In the genomic region with DNA sequence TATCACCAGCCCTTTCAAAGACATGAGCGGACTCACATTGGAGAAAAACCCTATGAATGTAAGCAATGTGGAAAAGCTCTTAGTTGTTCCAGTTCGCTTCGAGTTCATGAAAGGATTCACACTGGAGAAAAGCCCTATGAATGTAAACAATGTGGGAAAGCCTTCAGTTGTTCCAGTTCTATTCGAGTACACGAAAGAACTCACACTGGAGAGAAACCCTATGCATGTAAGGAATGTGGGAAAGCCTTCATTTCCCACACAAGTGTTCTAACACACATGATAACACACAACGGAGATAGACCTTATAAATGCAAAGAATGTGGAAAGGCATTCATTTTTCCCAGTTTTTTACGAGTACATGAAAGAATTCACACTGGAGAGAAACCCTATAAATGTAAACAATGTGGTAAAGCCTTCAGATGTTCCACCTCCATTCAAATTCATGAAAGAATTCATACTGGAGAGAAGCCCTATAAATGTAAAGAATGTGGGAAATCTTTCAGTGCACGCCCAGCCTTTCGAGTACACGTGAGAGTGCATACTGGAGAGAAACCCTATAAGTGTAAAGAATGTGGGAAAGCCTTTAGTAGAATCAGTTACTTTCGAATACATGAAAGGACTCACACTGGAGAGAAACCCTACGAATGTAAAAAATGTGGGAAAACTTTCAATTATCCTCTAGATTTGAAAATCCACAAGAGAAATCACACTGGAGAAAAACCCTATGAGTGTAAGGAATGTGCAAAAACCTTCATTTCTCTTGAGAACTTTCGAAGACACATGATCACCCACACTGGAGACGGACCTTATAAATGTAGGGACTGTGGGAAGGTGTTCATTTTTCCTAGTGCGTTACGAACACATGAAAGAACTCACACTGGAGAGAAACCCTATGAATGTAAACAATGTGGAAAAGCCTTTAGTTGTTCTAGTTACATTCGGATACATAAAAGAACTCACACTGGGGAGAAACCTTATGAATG, we compare ENCODE assay signal across 1 cellular context.
TF ChIP-seq lines count a peak whose summit lies in the region.

No MANE protein-coding gene starts in this region.

TF ChIP-seq in H1, 55 proteins besides CTCF, POLR2A, EP300 and RAD21:
- TF ChIP-seq BRCA1 (IDR thresholded peaks at IDR 0.05; ENCODE audit: low read depth, low read length) (no peak), RXRA (IDR thresholded peaks at IDR 0.05; ENCODE audit: insufficient read depth, low read depth, low read length) (no peak), EGR1 (IDR thresholded peaks at IDR 0.05; ENCODE audit: borderline replicate concordance, low read depth, low read length) (no peak), ZNF274 (IDR thresholded peaks at IDR 0.05; ENCODE audit: borderline replicate concordance, extremely low read depth, low read length) (peak; percentile 71), ASH2L (IDR thresholded peaks at IDR 0.05; ENCODE audit: low read length) (no peak), SAP30 (IDR thresholded peaks at IDR 0.05; ENCODE audit: insufficient read depth, insufficient replicate concordance, low read length) (no peak), SP1 (IDR thresholded peaks at IDR 0.05; ENCODE audit: low read depth, low read length) (no peak), BACH1 (IDR thresholded peaks at IDR 0.05; ENCODE audit: low read length) (no peak), SIRT6 (IDR thresholded peaks at IDR 0.05; ENCODE audit: low read length) (no peak), RFX5 (IDR thresholded peaks at IDR 0.05; ENCODE audit: borderline replicate concordance, low read depth, low read length) (no peak), TCF12 (IDR thresholded peaks at IDR 0.05; ENCODE audit: low read depth, low read length) (0 out of 2 replicates have a peak, but pooled peaks have one; percentile 39), JUND (IDR thresholded peaks at IDR 0.05; ENCODE audit: low read length) (no peak), CREB1 (IDR thresholded peaks at IDR 0.05) (no peak), GTF2F1 (IDR thresholded peaks at IDR 0.05; ENCODE audit: borderline replicate concordance, low read depth, low read length) (no peak), NANOG (IDR thresholded peaks at IDR 0.05; ENCODE audit: insufficient read depth, low read depth, low read length, poor library complexity, severe bottlenecking) (no peak)
- TF ChIP-seq, protein P1, sequence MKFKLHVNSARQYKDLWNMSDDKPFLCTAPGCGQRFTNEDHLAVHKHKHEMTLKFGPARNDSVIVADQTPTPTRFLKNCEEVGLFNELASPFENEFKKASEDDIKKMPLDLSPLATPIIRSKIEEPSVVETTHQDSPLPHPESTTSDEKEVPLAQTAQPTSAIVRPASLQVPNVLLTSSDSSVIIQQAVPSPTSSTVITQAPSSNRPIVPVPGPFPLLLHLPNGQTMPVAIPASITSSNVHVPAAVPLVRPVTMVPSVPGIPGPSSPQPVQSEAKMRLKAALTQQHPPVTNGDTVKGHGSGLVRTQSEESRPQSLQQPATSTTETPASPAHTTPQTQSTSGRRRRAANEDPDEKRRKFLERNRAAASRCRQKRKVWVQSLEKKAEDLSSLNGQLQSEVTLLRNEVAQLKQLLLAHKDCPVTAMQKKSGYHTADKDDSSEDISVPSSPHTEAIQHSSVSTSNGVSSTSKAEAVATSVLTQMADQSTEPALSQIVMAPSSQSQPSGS (IDR thresholded peaks at IDR 0.05; ENCODE audit: low read length): no peak
- TF ChIP-seq, protein P2, sequence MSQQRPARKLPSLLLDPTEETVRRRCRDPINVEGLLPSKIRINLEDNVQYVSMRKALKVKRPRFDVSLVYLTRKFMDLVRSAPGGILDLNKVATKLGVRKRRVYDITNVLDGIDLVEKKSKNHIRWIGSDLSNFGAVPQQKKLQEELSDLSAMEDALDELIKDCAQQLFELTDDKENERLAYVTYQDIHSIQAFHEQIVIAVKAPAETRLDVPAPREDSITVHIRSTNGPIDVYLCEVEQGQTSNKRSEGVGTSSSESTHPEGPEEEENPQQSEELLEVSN (IDR thresholded peaks at IDR 0.05): no peak
